ENCODE assay signal across 15 cellular contexts in the genomic region with DNA sequence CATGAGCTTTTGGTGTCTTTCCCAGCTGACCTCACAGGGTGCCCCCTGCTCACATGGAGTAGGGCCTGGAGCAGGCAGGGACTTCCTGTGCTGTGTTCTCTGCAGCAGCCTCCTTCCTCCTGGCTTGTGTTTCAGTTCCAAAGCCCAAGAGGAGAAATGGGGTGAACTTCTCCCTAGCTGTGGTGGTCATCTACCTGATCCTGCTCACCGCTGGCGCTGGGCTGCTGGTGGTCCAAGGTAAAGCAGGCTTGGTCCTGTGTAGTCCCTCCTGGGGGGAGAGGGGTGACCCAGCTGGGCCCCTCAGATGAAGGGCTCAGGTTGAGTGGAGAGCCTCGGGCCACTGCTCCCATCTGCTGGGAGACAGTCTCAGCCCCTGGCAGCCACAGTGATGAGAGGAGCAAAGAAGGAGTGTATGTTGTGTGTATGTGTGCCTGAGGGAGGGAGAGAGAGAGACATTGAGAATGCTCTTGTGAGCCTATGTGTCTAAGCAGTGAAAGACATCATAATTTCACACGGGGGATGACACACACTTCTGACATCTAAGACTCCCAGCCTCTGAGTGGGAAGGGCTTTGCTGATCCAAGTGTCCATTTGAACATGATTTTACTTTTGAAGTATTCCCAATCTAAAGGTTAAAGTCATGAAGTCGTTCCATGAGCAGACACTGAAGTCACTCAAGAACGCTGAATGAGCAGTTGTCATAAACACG. TPM values are rescaled to one million over a fixed set of nuclear protein-coding genes. Genes with fewer than 3 reads are reported as not detected.
"Had no signal": no experiment of that assay in that cellular context is flagged by ENCODE, and none has a peak within 500 bp of the region (broad histone marks: within the 10 kb centered on the region; RNA-seq: fewer than 3 reads in every experiment).

No MANE protein-coding gene starts in this region.

- H3K4me3 Mint-ChIP-seq: activated naive CD4-positive, alpha-beta T cell treated with anti-CD3 and anti-CD28 coated beads for 36 hours had no signal

- FAIRE-seq: small intestine had no signal

- DNase-seq: activated CD4-positive, alpha-beta T cell treated with anti-CD3 and anti-CD28 coated beads for 1 hour; activated naive CD4-positive, alpha-beta T cell treated with anti-CD3 and anti-CD28 coated beads for 36 hours; adrenal gland; caudate nucleus; colonic mucosa; effector CD8-positive, alpha-beta T cell; glutamatergic neuron; left ventricle myocardium superior; small intestine; SW 1271; thyroid gland had no signal

- H3K36me3 ChIP-seq: adrenal gland, colonic mucosa, right atrium auricular region, SJSA1, thyroid gland had no signal

- H3K27ac Mint-ChIP-seq: activated naive CD4-positive, alpha-beta T cell treated with anti-CD3 and anti-CD28 coated beads for 36 hours had no signal

- H3K9me3 Mint-ChIP-seq: activated naive CD4-positive, alpha-beta T cell treated with anti-CD3 and anti-CD28 coated beads for 36 hours had no signal

- H3K9me3 ChIP-seq: adrenal gland, colonic mucosa, right atrium auricular region, SJSA1, thyroid gland had no signal

- H3K4me3 ChIP-seq: adrenal gland, colonic mucosa, right atrium auricular region, SJSA1, thyroid gland had no signal

- H3K27me3 ChIP-seq: colonic mucosa, right atrium auricular region, SJSA1, thyroid gland had no signal

- H3K4me1 ChIP-seq: adrenal gland, colonic mucosa, parathyroid adenoma, right atrium auricular region, SJSA1, thyroid gland had no signal

- H3K27ac ChIP-seq: adrenal gland, colonic mucosa, parathyroid adenoma, SJSA1, thyroid gland had no signal

RNA-seq across cellular contexts. Expression of a gene that starts 27.2 kb away (rescaled TPM):
- total RNA-seq: activated naive CD4-positive, alpha-beta T cell treated with anti-CD3 and anti-CD28 coated beads for 36 hours; SJSA1 had no signal
- polyA plus RNA-seq: neural cell had no signal
